ENCODE assay signal across 2 cellular contexts in the genomic region with DNA sequence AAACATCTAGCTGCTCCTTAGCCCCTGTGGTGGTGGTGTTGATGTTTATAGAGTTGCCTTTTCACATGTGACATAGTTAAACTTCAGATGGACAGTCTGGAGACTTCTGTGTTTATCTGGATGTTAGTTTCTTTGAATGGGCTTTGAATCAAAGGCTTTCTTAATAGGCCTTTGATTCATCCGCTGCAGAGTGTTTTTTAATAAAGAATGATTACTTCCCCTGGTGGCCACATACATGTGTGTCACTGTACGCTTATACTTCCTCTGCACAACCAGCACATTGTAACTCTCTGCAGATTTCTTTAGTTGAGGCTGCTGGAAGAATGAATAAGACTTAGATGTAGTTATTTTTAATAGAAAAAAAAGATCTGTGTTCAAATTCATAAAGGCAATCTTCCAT.
TF ChIP-seq lines count a peak whose summit lies in the region.

No MANE protein-coding gene starts in this region.

TF ChIP-seq in HCT116, 20 proteins besides CTCF, POLR2A, EP300 and RAD21 (continued from another document):
- TF ChIP-seq REST (IDR thresholded peaks at IDR 0.05; ENCODE audit: low read depth) (no peak), CEBPB (IDR thresholded peaks at IDR 0.05; ENCODE audit: low read depth) (no peak), EZH2 (IDR thresholded peaks at IDR 0.05) (no peak), ATF3 (IDR thresholded peaks at IDR 0.05) (no peak), MAX (IDR thresholded peaks at IDR 0.05) (no peak), FOSL1 (IDR thresholded peaks at IDR 0.05; ENCODE audit: low read depth) (no peak), YY1 (IDR thresholded peaks at IDR 0.05; ENCODE audit: extremely low read depth, insufficient replicate concordance, low read depth, low read length) (no peak), EZH2phosphoT487 (IDR thresholded peaks at IDR 0.05; ENCODE audit: borderline replicate concordance) (no peak), SIN3A (IDR thresholded peaks at IDR 0.05; ENCODE audit: low read depth) (no peak), SP1 (IDR thresholded peaks at IDR 0.05; ENCODE audit: low read depth) (no peak), EGR1 (IDR thresholded peaks at IDR 0.05; ENCODE audit: low read depth) (no peak), CBX3 (IDR thresholded peaks at IDR 0.05; ENCODE audit: low read depth) (no peak), ELF1 (IDR thresholded peaks at IDR 0.05; ENCODE audit: borderline replicate concordance, low read depth) (no peak)

TF ChIP-seq in SK-N-SH treated with all-trans-retinoic acid at 6 μM for 48 hours, 23 proteins besides CTCF, POLR2A, EP300 and RAD21 (continued from another document):
- no peak for TF ChIP-seq TOX (CRISPR knock-in tag; IDR thresholded peaks at IDR 0.05; ENCODE audit: borderline replicate concordance)
